In genomic region chr1:169511339-169512028, GRCh38 we compare ENCODE assay signal across 11 cellular contexts. TPM values are rescaled to one million over a fixed set of nuclear protein-coding genes. Genes with fewer than 3 reads are reported as not detected.
A peak's percentile ranks its signal among the peaks of the same experiment; 100 is the strongest.
DNase-seq lines count a peak whose midpoint lies in the region; ATAC-seq and TF ChIP-seq lines count a peak whose summit lies in the region.
"Had no signal": no experiment of that assay in that cellular context is flagged by ENCODE, and none has a peak within 500 bp of the region (broad histone marks: within the 10 kb centered on the region; RNA-seq: fewer than 3 reads in every experiment).

No MANE protein-coding gene starts in this region.

- H3K27ac ChIP-seq in left lung (peak overlapping the region in 1 of 2 donors; percentile 40), uterus (peak overlapping the region; percentile 76 to 79)
- H3K27ac ChIP-seq: C4-2B had no signal

- DNase-seq in Right ventricle myocardium inferior (ENCODE audit: missing footprints) (no peak), cardiac septum (ENCODE audit: low spot score) (no peak), cardiac fibroblast (ENCODE audit: low read depth in 2 of 2) (peak; percentile 89 to 93), left lung (no peak), uterus (peak; percentile 48 to 72), HuH-7.5 (ENCODE audit: low spot score) (no peak), GM19238 (ENCODE audit: insufficient read length, low spot score) (no peak)
- DNase-seq: activated CD4-positive, alpha-beta memory T cell treated with anti-CD3 and anti-CD28 coated beads for 36 hours; Peyer's patch had no signal

- H3K4me3 ChIP-seq in cardiac fibroblast (replicated peaks in 1 of 2; ENCODE audit: low read depth in 2 of 2, low read length in 2 of 2) (no peak overlapping the region), left lung (no peak overlapping the region), uterus (no peak overlapping the region)
- H3K4me3 ChIP-seq: Peyer's patch had no signal

- no peaks in the 10 kb centered on the region for H3K27me3 ChIP-seq in left lung
- no peaks in the 10 kb centered on the region for H3K27me3 ChIP-seq in uterus
- H3K27me3 ChIP-seq: Peyer's patch had no signal

- TF ChIP-seq POLR2A in uterus (IDR thresholded peaks at IDR 0.05), result no peak

- TF ChIP-seq CTCF in cardiac fibroblast (IDR thresholded peaks at IDR 0.05; ENCODE audit: low read depth, low read length), result no peak
- no peak for TF ChIP-seq CTCF in left lung (IDR thresholded peaks at IDR 0.05)
- no peak for TF ChIP-seq CTCF in uterus (IDR thresholded peaks at IDR 0.05)

- intact Hi-C loops in Right ventricle myocardium inferior (cut with DNase I), result loop anchor here (5.0 kb wide), 1 partner anchor 44 kb away; no protein-coding TSS in a partner anchor
- intact Hi-C loops in cardiac septum (cut with DNase I), result no loop called here
- intact Hi-C loops in left lung (cut with DNase I), result no loop called here
- intact Hi-C loops in uterus (cut with DNase I; ENCODE audit: low total_unique reads), result no loop called here

- no peaks in the 10 kb centered on the region for H3K9me3 ChIP-seq in left lung
- no peaks in the 10 kb centered on the region for H3K9me3 ChIP-seq in uterus
- H3K9me3 ChIP-seq: Peyer's patch had no signal

- ATAC-seq in Right ventricle myocardium inferior, result peak; percentile 85
- peak; percentile 55 for ATAC-seq in left lung
- ATAC-seq in HG02588 (IDR thresholded peaks at IDR 0.05; ENCODE audit: unreplicated experiment), result no peak

- H3K36me3 ChIP-seq in left lung (peaks cover 0 to 4% of the 10 kb centered on the region in 2 donors), uterus (no peaks in the 10 kb centered on the region)
- H3K36me3 ChIP-seq: Peyer's patch had no signal

- H3K4me1 ChIP-seq in left lung, result peaks cover 0 to 12% of the 10 kb centered on the region in 2 donors
- no peaks in the 10 kb centered on the region for H3K4me1 ChIP-seq in uterus

RNA-seq across cellular contexts. Expression of gene SLC19A2, which starts 25.7 kb away (rescaled TPM):
- total RNA-seq in Right ventricle myocardium inferior (16.5 TPM), cardiac septum (5.1 TPM), left lung (10 to 100 TPM; 12.0 to 15.4 TPM), uterus (10 to 100 TPM; 12.6 to 52.4 (median 16.7) TPM)

Comparison
In these comparisons a context has a peak if more than half of its experiments do, and no peak if none do; other contexts are left out.
1. DNase-seq: peak in cardiac fibroblast (2 of 2) and uterus (2 of 2); none in Right ventricle myocardium inferior (single experiment), cardiac septum (single experiment), left lung (0 of 2), HuH-7.5 (single experiment) and GM19238 (single experiment).